In the genomic region with DNA sequence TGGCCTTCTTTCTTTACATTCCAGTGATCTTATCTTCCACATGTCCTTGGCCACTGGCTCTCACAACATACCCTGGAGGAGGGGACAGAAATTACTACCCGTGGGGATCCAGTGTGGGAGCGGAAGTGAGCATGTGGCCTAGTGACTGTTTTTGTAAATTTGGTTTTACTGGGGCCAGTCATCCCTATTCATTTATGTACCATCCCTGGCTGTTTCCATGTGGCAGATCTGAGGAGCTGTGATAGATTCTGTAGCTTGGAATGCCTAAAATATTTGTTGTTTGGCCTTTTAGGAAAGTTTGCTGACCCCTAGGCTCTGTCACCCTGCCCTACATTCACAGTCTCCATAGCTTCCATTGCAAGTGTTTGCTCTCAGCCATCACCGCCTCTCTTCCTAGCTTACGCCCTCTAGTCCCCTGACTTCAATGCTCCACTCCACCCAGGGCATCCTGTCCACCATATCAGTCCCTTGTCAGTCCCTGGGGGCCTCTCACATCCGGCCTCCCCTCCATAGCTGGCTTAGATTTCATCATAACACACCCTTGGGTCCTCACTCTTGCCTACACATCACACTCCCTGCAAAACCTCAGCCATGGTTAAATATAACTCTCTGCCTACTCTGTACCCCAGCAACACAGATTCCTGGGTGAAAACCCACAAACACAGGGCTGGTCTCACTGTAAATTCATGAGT, we compare ENCODE assay signal across 2 cellular contexts.
TF ChIP-seq lines count a peak whose summit lies in the region.

No MANE protein-coding gene starts in this region.

TF ChIP-seq in GM23338, 12 proteins besides CTCF, POLR2A, EP300 and RAD21 (continued from another document and continues in another):
- TF ChIP-seq, protein P1, sequence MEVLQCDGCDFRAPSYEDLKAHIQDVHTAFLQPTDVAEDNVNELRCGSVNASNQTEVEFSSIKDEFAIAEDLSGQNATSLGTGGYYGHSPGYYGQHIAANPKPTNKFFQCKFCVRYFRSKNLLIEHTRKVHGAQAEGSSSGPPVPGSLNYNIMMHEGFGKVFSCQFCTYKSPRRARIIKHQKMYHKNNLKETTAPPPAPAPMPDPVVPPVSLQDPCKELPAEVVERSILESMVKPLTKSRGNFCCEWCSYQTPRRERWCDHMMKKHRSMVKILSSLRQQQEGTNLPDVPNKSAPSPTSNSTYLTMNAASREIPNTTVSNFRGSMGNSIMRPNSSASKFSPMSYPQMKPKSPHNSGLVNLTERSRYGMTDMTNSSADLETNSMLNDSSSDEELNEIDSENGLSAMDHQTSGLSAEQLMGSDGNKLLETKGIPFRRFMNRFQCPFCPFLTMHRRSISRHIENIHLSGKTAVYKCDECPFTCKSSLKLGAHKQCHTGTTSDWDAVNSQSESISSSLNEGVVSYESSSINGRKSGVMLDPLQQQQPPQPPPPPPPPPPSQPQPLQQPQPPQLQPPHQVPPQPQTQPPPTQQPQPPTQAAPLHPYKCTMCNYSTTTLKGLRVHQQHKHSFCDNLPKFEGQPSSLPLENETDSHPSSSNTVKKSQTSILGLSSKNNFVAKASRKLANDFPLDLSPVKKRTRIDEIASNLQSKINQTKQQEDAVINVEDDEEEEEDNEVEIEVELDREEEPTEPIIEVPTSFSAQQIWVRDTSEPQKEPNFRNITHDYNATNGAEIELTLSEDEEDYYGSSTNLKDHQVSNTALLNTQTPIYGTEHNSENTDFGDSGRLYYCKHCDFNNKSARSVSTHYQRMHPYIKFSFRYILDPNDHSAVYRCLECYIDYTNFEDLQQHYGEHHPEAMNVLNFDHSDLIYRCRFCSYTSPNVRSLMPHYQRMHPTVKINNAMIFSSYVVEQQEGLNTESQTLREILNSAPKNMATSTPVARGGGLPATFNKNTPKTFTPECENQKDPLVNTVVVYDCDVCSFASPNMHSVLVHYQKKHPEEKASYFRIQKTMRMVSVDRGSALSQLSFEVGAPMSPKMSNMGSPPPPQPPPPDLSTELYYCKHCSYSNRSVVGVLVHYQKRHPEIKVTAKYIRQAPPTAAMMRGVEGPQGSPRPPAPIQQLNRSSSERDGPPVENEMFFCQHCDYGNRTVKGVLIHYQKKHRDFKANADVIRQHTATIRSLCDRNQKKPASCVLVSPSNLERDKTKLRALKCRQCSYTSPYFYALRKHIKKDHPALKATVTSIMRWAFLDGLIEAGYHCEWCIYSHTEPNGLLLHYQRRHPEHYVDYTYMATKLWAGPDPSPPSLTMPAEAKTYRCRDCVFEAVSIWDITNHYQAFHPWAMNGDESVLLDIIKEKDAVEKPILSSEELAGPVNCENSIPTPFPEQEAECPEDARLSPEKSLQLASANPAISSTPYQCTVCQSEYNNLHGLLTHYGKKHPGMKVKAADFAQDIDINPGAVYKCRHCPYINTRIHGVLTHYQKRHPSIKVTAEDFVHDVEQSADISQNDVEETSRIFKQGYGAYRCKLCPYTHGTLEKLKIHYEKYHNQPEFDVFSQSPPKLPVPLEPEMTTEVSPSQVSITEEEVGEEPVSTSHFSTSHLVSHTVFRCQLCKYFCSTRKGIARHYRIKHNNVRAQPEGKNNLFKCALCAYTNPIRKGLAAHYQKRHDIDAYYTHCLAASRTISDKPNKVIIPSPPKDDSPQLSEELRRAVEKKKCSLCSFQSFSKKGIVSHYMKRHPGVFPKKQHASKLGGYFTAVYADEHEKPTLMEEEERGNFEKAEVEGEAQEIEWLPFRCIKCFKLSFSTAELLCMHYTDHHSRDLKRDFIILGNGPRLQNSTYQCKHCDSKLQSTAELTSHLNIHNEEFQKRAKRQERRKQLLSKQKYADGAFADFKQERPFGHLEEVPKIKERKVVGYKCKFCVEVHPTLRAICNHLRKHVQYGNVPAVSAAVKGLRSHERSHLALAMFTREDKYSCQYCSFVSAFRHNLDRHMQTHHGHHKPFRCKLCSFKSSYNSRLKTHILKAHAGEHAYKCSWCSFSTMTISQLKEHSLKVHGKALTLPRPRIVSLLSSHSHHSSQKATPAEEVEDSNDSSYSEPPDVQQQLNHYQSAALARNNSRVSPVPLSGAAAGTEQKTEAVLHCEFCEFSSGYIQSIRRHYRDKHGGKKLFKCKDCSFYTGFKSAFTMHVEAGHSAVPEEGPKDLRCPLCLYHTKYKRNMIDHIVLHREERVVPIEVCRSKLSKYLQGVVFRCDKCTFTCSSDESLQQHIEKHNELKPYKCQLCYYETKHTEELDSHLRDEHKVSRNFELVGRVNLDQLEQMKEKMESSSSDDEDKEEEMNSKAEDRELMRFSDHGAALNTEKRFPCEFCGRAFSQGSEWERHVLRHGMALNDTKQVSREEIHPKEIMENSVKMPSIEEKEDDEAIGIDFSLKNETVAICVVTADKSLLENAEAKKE (CRISPR knock-in tag; IDR thresholded peaks at IDR 0.05), result no peak
- TF ChIP-seq, protein P2, sequence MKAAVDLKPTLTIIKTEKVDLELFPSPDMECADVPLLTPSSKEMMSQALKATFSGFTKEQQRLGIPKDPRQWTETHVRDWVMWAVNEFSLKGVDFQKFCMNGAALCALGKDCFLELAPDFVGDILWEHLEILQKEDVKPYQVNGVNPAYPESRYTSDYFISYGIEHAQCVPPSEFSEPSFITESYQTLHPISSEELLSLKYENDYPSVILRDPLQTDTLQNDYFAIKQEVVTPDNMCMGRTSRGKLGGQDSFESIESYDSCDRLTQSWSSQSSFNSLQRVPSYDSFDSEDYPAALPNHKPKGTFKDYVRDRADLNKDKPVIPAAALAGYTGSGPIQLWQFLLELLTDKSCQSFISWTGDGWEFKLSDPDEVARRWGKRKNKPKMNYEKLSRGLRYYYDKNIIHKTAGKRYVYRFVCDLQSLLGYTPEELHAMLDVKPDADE (IDR thresholded peaks at IDR 0.05), result no peak
- TF ChIP-seq ZNF331 (CRISPR knock-in tag; IDR thresholded peaks at IDR 0.05; ENCODE audit: low read depth), result no peak
- TF ChIP-seq, protein P3, sequence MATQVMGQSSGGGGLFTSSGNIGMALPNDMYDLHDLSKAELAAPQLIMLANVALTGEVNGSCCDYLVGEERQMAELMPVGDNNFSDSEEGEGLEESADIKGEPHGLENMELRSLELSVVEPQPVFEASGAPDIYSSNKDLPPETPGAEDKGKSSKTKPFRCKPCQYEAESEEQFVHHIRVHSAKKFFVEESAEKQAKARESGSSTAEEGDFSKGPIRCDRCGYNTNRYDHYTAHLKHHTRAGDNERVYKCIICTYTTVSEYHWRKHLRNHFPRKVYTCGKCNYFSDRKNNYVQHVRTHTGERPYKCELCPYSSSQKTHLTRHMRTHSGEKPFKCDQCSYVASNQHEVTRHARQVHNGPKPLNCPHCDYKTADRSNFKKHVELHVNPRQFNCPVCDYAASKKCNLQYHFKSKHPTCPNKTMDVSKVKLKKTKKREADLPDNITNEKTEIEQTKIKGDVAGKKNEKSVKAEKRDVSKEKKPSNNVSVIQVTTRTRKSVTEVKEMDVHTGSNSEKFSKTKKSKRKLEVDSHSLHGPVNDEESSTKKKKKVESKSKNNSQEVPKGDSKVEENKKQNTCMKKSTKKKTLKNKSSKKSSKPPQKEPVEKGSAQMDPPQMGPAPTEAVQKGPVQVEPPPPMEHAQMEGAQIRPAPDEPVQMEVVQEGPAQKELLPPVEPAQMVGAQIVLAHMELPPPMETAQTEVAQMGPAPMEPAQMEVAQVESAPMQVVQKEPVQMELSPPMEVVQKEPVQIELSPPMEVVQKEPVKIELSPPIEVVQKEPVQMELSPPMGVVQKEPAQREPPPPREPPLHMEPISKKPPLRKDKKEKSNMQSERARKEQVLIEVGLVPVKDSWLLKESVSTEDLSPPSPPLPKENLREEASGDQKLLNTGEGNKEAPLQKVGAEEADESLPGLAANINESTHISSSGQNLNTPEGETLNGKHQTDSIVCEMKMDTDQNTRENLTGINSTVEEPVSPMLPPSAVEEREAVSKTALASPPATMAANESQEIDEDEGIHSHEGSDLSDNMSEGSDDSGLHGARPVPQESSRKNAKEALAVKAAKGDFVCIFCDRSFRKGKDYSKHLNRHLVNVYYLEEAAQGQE (IDR thresholded peaks at IDR 0.05; ENCODE audit: unreplicated experiment), result no peak
- no peak for TF ChIP-seq ZNF114 (CRISPR knock-in tag; IDR thresholded peaks at IDR 0.05)
- TF ChIP-seq STAT1 (IDR thresholded peaks at IDR 0.05; ENCODE audit: unreplicated experiment), result no peak
- TF ChIP-seq JUNB (IDR thresholded peaks at IDR 0.05; ENCODE audit: unreplicated experiment), result no peak
- TF ChIP-seq EZH2 (IDR thresholded peaks at IDR 0.05; ENCODE audit: low read depth, unreplicated experiment), result no peak

TF ChIP-seq in SK-N-SH treated with all-trans-retinoic acid at 6 μM for 48 hours, 23 proteins besides CTCF, POLR2A, EP300 and RAD21 (continued from another document):
- TF ChIP-seq TOX (CRISPR knock-in tag; IDR thresholded peaks at IDR 0.05; ENCODE audit: borderline replicate concordance) (no peak), ZNF565 (CRISPR knock-in tag; conservative IDR thresholded peaks at IDR 0.05; ENCODE audit: low read depth) (no peak), GLIS3 (CRISPR knock-in tag; IDR thresholded peaks at IDR 0.05) (no peak), ISL1 (CRISPR knock-in tag; IDR thresholded peaks at IDR 0.05) (no peak), PPARA (CRISPR knock-in tag; IDR thresholded peaks at IDR 0.05; ENCODE audit: borderline replicate concordance) (no peak), ESRRG (CRISPR knock-in tag; IDR thresholded peaks at IDR 0.05) (no peak), BACH2 (CRISPR knock-in tag; IDR thresholded peaks at IDR 0.05; ENCODE audit: borderline replicate concordance) (no peak), RARB (CRISPR knock-in tag; IDR thresholded peaks at IDR 0.05) (no peak)
- TF ChIP-seq, protein P4, sequence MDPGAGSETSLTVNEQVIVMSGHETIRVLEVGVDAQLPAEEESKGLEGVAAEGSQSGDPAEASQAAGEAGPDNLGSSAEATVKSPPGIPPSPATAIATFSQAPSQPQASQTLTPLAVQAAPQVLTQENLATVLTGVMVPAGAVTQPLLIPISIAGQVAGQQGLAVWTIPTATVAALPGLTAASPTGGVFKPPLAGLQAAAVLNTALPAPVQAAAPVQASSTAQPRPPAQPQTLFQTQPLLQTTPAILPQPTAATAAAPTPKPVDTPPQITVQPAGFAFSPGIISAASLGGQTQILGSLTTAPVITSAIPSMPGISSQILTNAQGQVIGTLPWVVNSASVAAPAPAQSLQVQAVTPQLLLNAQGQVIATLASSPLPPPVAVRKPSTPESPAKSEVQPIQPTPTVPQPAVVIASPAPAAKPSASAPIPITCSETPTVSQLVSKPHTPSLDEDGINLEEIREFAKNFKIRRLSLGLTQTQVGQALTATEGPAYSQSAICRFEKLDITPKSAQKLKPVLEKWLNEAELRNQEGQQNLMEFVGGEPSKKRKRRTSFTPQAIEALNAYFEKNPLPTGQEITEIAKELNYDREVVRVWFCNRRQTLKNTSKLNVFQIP (CRISPR knock-in tag; IDR thresholded peaks at IDR 0.05; ENCODE audit: borderline replicate concordance, low read depth), result no peak
- TF ChIP-seq, protein P5, sequence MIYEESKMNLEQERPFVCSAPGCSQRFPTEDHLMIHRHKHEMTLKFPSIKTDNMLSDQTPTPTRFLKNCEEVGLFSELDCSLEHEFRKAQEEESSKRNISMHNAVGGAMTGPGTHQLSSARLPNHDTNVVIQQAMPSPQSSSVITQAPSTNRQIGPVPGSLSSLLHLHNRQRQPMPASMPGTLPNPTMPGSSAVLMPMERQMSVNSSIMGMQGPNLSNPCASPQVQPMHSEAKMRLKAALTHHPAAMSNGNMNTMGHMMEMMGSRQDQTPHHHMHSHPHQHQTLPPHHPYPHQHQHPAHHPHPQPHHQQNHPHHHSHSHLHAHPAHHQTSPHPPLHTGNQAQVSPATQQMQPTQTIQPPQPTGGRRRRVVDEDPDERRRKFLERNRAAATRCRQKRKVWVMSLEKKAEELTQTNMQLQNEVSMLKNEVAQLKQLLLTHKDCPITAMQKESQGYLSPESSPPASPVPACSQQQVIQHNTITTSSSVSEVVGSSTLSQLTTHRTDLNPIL (CRISPR knock-in tag; IDR thresholded peaks at IDR 0.05; ENCODE audit: low read depth), result no peak
- TF ChIP-seq, protein P6, sequence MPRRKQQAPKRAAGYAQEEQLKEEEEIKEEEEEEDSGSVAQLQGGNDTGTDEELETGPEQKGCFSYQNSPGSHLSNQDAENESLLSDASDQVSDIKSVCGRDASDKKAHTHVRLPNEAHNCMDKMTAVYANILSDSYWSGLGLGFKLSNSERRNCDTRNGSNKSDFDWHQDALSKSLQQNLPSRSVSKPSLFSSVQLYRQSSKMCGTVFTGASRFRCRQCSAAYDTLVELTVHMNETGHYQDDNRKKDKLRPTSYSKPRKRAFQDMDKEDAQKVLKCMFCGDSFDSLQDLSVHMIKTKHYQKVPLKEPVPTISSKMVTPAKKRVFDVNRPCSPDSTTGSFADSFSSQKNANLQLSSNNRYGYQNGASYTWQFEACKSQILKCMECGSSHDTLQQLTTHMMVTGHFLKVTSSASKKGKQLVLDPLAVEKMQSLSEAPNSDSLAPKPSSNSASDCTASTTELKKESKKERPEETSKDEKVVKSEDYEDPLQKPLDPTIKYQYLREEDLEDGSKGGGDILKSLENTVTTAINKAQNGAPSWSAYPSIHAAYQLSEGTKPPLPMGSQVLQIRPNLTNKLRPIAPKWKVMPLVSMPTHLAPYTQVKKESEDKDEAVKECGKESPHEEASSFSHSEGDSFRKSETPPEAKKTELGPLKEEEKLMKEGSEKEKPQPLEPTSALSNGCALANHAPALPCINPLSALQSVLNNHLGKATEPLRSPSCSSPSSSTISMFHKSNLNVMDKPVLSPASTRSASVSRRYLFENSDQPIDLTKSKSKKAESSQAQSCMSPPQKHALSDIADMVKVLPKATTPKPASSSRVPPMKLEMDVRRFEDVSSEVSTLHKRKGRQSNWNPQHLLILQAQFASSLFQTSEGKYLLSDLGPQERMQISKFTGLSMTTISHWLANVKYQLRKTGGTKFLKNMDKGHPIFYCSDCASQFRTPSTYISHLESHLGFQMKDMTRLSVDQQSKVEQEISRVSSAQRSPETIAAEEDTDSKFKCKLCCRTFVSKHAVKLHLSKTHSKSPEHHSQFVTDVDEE (CRISPR knock-in tag; IDR thresholded peaks at IDR 0.05), result no peak
